In the genomic region with DNA sequence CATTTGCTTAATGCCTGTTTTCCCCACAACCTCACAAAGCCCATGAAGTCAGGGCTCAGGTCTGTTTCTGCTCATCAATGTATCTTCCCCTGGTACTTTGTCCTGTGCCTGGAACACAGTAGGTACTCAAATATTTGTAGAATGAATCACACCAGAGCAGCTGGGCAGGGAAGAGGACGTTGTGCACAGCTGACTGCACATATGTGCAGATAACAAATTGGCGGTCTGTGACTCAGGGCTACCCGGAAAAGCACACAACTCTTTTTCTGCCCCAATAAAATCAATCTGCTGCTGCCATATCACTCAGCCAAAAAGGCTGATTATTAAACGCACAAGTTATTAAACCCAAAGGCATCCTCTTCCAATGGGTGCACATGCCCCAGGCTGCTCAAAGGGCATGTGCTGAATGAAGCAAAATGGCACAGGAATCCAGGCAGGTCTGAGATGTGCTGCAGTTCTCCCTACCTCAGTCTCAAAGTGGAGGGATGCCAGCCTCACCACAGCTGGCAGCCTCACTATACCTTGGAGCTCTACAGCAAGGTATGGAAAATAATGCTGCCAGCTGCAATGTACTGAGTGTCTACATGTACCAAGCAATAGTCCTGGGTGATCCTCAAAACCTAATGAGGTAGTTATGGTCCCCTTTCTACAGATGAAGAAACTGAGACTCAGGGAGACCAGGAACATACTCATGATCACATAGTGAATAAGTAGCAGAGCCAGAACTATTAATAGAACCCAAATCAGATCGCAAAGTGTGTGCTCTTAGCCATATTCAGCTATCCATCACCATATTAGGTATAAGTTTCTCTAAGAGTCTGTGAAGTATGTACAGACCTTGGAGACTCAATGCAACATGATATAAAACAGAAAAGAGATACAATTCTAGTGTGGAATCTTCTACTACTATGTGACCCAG, we compare ENCODE assay signal across 9 cellular contexts. TPM values are rescaled to one million over a fixed set of nuclear protein-coding genes. Genes with fewer than 3 reads are reported as not detected.
DNase-seq lines count a peak whose midpoint lies in the region; ATAC-seq and TF ChIP-seq lines count a peak whose summit lies in the region.
"Had no signal": no experiment of that assay in that cellular context is flagged by ENCODE, and none has a peak within 500 bp of the region (broad histone marks: within the 10 kb centered on the region; RNA-seq: fewer than 3 reads in every experiment).

No MANE protein-coding gene starts in this region.

- no peaks in the 10 kb centered on the region for H3K9me3 ChIP-seq in breast epithelium
- H3K9me3 ChIP-seq in vagina: no peaks in the 10 kb centered on the region

- no peaks in the 10 kb centered on the region for H3K36me3 ChIP-seq in breast epithelium
- no peaks in the 10 kb centered on the region for H3K36me3 ChIP-seq in vagina

- BruUV-seq in MCF 10A (replicated peaks; lab: Mats Ljungman, UMichigan): no TSS peak

- no peak for DNase-seq in breast epithelium (ENCODE audit: low spot score in 2 of 2)
- DNase-seq in MCF 10A (ENCODE audit: unreplicated experiment): no peak
- no peak for DNase-seq in caudate nucleus (lab: John Stamatoyannopoulos, UW)
- peak; percentile 25 to 72 for DNase-seq in left colon
- no peak for DNase-seq in vagina (ENCODE audit: extremely low spot score in 2 of 2)
- DNase-seq in HT-29 (ENCODE audit: low spot score): no peak
- DNase-seq in GM19240 (ENCODE audit: insufficient read length, low spot score): no peak
- no peak for DNase-seq in activated gamma-delta T cell treated with Interleukin-2 at 50 U/mL for 16 hours

- no peaks in the 10 kb centered on the region for H3K9me3 Mint-ChIP-seq in MCF 10A (ENCODE audit: unreplicated experiment)
- H3K9me3 Mint-ChIP-seq: activated T-helper 2 cell treated with anti-CD3 and anti-CD28 coated beads, Interferon-gamma antibody, Interleukin-2, Interleukin-4, amounts not matched to agents 10 μg/mL and 5 μg/mL and 100 μg/mL, durations not matched to agents 14 hours and 24 hours and 36 hours had no signal

- H3K4me3 ChIP-seq in breast epithelium: no peak overlapping the region
- H3K4me3 ChIP-seq in vagina: no peak overlapping the region

- POLR2A ChIA-PET in MCF 10A (lab: Yijun Ruan, JAX): interaction anchor here (1.6 kb wide), 1 partner anchor 10 kb away, joined by 3 read pairs; no protein-coding TSS in a partner anchor

- CTCF ChIA-PET in MCF 10A (lab: Yijun Ruan, JAX): interaction anchor here (0.8 to 1.9 kb wide), 2 partner anchors 76 to 88 kb away, joined by 3 to 5 read pairs; no protein-coding TSS in a partner anchor

- H3K4me1 ChIP-seq in breast epithelium: peaks cover 5 to 8% of the 10 kb centered on the region in 2 donors
- H3K4me1 ChIP-seq in vagina: peaks cover 29% of the 10 kb centered on the region

- H3K4me1 Mint-ChIP-seq in MCF 10A (ENCODE audit: insufficient read depth, unreplicated experiment): peaks cover 13% of the 10 kb centered on the region

- no peaks in the 10 kb centered on the region for H3K36me3 Mint-ChIP-seq in MCF 10A (ENCODE audit: insufficient read depth, unreplicated experiment)

- intact Hi-C loops in breast epithelium (cut with DNase I; ENCODE audit: low total_unique reads) (no loop called here), MCF 10A (cut with micrococcal nuclease) (no loop called here), left colon (cut with DNase I, micrococcal nuclease) (no loop called here), vagina (cut with DNase I) (no loop called here)

- TF ChIP-seq CTCF in breast epithelium (IDR thresholded peaks at IDR 0.05): no peak
- TF ChIP-seq CTCF in MCF 10A (IDR thresholded peaks at IDR 0.05; ENCODE audit: unreplicated experiment): no peak
- no peak for TF ChIP-seq CTCF in vagina (IDR thresholded peaks at IDR 0.05)

- TF ChIP-seq POLR2A in breast epithelium (IDR thresholded peaks at IDR 0.05): no peak
- no peak for TF ChIP-seq POLR2A in vagina (IDR thresholded peaks at IDR 0.05)

- no peaks in the 10 kb centered on the region for H3K27me3 Mint-ChIP-seq in MCF 10A (ENCODE audit: insufficient read depth, unreplicated experiment)

- no peak overlapping the region for H3K4me3 Mint-ChIP-seq in MCF 10A (ENCODE audit: unreplicated experiment)

- H3K27me3 ChIP-seq in breast epithelium (no peaks in the 10 kb centered on the region), vagina (no peaks in the 10 kb centered on the region)

- H3K27ac ChIP-seq in breast epithelium (peak overlapping the region; percentile 6 to 20), caudate nucleus (ENCODE audit: low read depth, low read length) (peak overlapping the region; percentile 5), vagina (peak overlapping the region; percentile 53)

- no peak overlapping the region for H3K27ac Mint-ChIP-seq in MCF 10A (ENCODE audit: low read depth, unreplicated experiment)
- H3K27ac Mint-ChIP-seq: activated T-helper 2 cell treated with anti-CD3 and anti-CD28 coated beads, Interferon-gamma antibody, Interleukin-2, Interleukin-4, amounts not matched to agents 10 μg/mL and 5 μg/mL and 100 μg/mL, durations not matched to agents 14 hours and 24 hours and 36 hours had no signal

- ATAC-seq in left colon: peak; percentile 76

RNA-seq across cellular contexts. Expression of a gene that starts 43.4 kb away (rescaled TPM):
- total RNA-seq in breast epithelium (100 to 1,000 TPM; 156 to 455 (median 200) TPM), MCF 10A (2022) (0.61 and 1.0 TPM in 2 replicates), left colon (100 to 1,000 TPM in 1 of 2 donors, 10 to 100 TPM in 1; 20.6 to 120 TPM), vagina (116 TPM)
- 0.21 and 1.3 TPM in 2 replicates for total RNA-seq in HT-29 (2014; rRNA removed; shearing (Covaris generic))

Comparison
In these comparisons a context has a peak if more than half of its experiments do, and no peak if none do; other contexts are left out.
1. DNase-seq: peak in left colon (2 of 2); none in breast epithelium (0 of 2), MCF 10A (single experiment), caudate nucleus (0 of 61), vagina (0 of 2), HT-29 (single experiment), GM19240 (single experiment) and activated gamma-delta T cell treated with Interleukin-2 at 50 U/mL for 16 hours (single experiment).
2. Peak in every context shown above with its lines, with median percentiles within 50 percentile points of each other: H3K27ac ChIP-seq.